ENCODE assay signal across 18 cellular contexts in the genomic region with DNA sequence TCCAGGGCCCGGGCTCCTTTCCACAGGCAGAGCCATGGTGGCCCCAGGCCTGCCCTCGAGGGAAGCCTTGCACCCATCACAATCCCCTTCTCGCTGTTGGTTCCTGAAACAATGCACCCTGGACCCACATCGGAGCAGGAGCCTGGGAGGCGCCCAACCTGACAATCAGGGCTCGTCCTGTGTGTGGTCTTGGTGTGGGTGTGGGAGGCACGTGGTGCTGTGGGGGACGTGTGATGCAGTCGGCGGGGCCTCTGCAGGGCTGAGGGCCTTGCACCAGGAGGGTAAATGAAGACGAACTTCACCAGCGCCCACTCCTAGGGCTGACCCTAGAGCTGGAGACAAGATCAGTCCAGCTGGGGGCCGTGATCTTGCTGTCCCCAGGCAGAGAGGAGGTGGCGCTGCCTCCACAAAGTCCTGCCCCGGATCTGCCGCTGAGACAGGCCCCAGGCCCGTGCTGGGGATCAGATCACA. TPM values are rescaled to one million over a fixed set of nuclear protein-coding genes. Genes with fewer than 3 reads are reported as not detected.
DNase-seq lines count a peak whose midpoint lies in the region; ATAC-seq and TF ChIP-seq lines count a peak whose summit lies in the region.
"Had no signal": no experiment of that assay in that cellular context is flagged by ENCODE, and none has a peak within 500 bp of the region (broad histone marks: within the 10 kb centered on the region; RNA-seq: fewer than 3 reads in every experiment).

No MANE protein-coding gene starts in this region.

- peak; percentile 50 for DNase-seq in H7
- DNase-seq in WERI-Rb-1, result peak; percentile 17
- DNase-seq in left kidney (ENCODE audit: low read depth, low spot score), result peak; percentile 40
- peak; percentile 48 for DNase-seq in sciatic nerve (ENCODE audit: low spot score)
- no peak for DNase-seq in Ammon's horn (ENCODE audit: low spot score)
- DNase-seq: activated CD4-positive, alpha-beta T cell treated with anti-CD3 and anti-CD28 coated beads, Interleukin-2, amount 10 ng/mL, durations not matched to agents 7 days and 5 days; hypothalamus; Kasumi-1; NCI-H1092 treated with DMSO at 0.1 percent for 48 hours; NCI-H2081 treated with DMSO at 0.1 percent for 48 hours; stimulated activated CD4-positive, alpha-beta T cell treated with anti-CD3 and anti-CD28 coated beads, Interleukin-15, amount 100 ng/mL, for 24 hours had no signal

- H3K27ac ChIP-seq in WERI-Rb-1, result no peak overlapping the region
- H3K27ac ChIP-seq: neutrophil had no signal

- ATAC-seq in sciatic nerve (no peak), HG03095 (IDR thresholded peaks at IDR 0.05; ENCODE audit: unreplicated experiment) (no peak), HG03460 (IDR thresholded peaks at IDR 0.05; ENCODE audit: unreplicated experiment) (no peak)

- H3K9me3 ChIP-seq in WERI-Rb-1 (ENCODE audit: severe bottlenecking), result peaks cover 2% of the 10 kb centered on the region
- H3K9me3 ChIP-seq: Caco-2, neutrophil had no signal

- H3K4me3 ChIP-seq in H7 (ENCODE audit: insufficient read depth, low read depth, low read length) (no peak overlapping the region), WERI-Rb-1 (ENCODE audit: low read depth, low read length) (no peak overlapping the region)

- no peak for TF ChIP-seq CTCF in WERI-Rb-1 (IDR thresholded peaks at IDR 0.05; ENCODE audit: low read depth, low read length)

- no peaks in the 10 kb centered on the region for H3K36me3 ChIP-seq in H7 (replicated peaks; ENCODE audit: control insufficient read depth, insufficient read depth, low read length)
- H3K36me3 ChIP-seq in WERI-Rb-1, result peaks cover 24% of the 10 kb centered on the region
- H3K36me3 ChIP-seq: neutrophil had no signal

- no peaks in the 10 kb centered on the region for H3K27me3 ChIP-seq in H7 (ENCODE audit: control insufficient read depth, insufficient read depth, low read length)
- H3K27me3 ChIP-seq in WERI-Rb-1 (ENCODE audit: insufficient read depth, low read depth, severe bottlenecking), result no peaks in the 10 kb centered on the region

- intact Hi-C loops in sciatic nerve (cut with DNase I), result no loop called here

RNA-seq across cellular contexts. Expression of gene GRK1, which starts 2.9 kb away (rescaled TPM):
- 0.14 and 0.33 TPM in 2 replicates for total RNA-seq in H7 (2014; rRNA removed; shearing (Covaris generic))
- 0.09 TPM for total RNA-seq in sciatic nerve
- total RNA-seq: Caco-2, HT1080, NCI-H460, renal cortical epithelial cell had no signal

RNA-seq across cellular contexts. Expression of gene ATP4B, which starts 11.9 kb away (rescaled TPM):
- total RNA-seq in H7 (2014; rRNA removed; shearing (Covaris generic)), result 0.48 TPM in 1 of 2 replicates, not detected in the other
- total RNA-seq in sciatic nerve, result not detected
- total RNA-seq: activated CD4-positive, alpha-beta T cell treated with anti-CD3 and anti-CD28 coated beads, Interleukin-2, amount 10 ng/mL, durations not matched to agents 7 days and 5 days; Caco-2; HT1080; NCI-H460; renal cortical epithelial cell had no signal
